ENCODE assay signal across 1 cellular context in genomic region chr3:146517684-146518435, GRCh38.
TF ChIP-seq lines count a peak whose summit lies in the region.

No MANE protein-coding gene starts in this region.

TF ChIP-seq in K562, 482 proteins besides CTCF, POLR2A, EP300 and RAD21 (continued from another document):
- no peak for TF ChIP-seq ZMIZ1 (IDR thresholded peaks at IDR 0.05; ENCODE audit: low read depth in 2 of 2, low read length in 2 of 2)
- TF ChIP-seq FOS (IDR thresholded peaks at IDR 0.05; ENCODE audit: extremely low read depth, insufficient read length) = no peak
- TF ChIP-seq ZNF12 (CRISPR knock-in tag; IDR thresholded peaks at IDR 0.05) = no peak
- TF ChIP-seq ZNF384 (IDR thresholded peaks at IDR 0.05; ENCODE audit: low read depth, low read length) = no peak
- TF ChIP-seq MAFK (IDR thresholded peaks at IDR 0.05; ENCODE audit: low read length) = peak; percentile 45; the same call in 1 of the 2 replicates
- TF ChIP-seq L3MBTL2 (IDR thresholded peaks at IDR 0.05) = no peak
- TF ChIP-seq NCOR1 (IDR thresholded peaks at IDR 0.05) = peak; percentile 39; the same call in 1 of the 2 replicates
- TF ChIP-seq PHB2 (IDR thresholded peaks at IDR 0.05; ENCODE audit: low read depth) = no peak
- no peak for TF ChIP-seq POLR2AphosphoS2 (IDR thresholded peaks at IDR 0.05; ENCODE audit: low read length)
- no peak for TF ChIP-seq SAP30 (IDR thresholded peaks at IDR 0.05; ENCODE audit: borderline replicate concordance, insufficient read depth, low read depth, low read length, poor library complexity, severe bottlenecking)
- TF ChIP-seq ZBTB33 (CRISPR knock-in tag; IDR thresholded peaks at IDR 0.05) = no peak
- peak; percentile 81 to 86 for TF ChIP-seq FOXA3 (CRISPR knock-in tag; conservative IDR thresholded peaks at IDR 0.05 in 1 of 2, IDR thresholded peaks at IDR 0.05 in 1 of 2)
- TF ChIP-seq ZNF592 (IDR thresholded peaks at IDR 0.05) = peak; percentile 37; the same call in 1 of the 2 replicates
- no peak for TF ChIP-seq MIER1 (IDR thresholded peaks at IDR 0.05; ENCODE audit: low read depth)
- no peak for TF ChIP-seq RBM39 (optimal IDR thresholded peaks at IDR 0.05; ENCODE audit: low read depth, low read length)
- no peak for TF ChIP-seq MTA3 (IDR thresholded peaks at IDR 0.05; ENCODE audit: borderline replicate concordance)
- no peak for TF ChIP-seq GMEB1 (CRISPR knock-in tag; IDR thresholded peaks at IDR 0.05)
- no peak for TF ChIP-seq KAT8 (IDR thresholded peaks at IDR 0.05; ENCODE audit: low read depth)
- no peak for TF ChIP-seq EZH2 (IDR thresholded peaks at IDR 0.05; ENCODE audit: borderline replicate concordance, low read depth, low read length)
- TF ChIP-seq ZC3H4 (CRISPR knock-in tag; IDR thresholded peaks at IDR 0.05; ENCODE audit: borderline replicate concordance) = no peak
- no peak for TF ChIP-seq TAF7 (tag; IDR thresholded peaks at IDR 0.05)
- TF ChIP-seq DPF2 (IDR thresholded peaks at IDR 0.05) = peak; percentile 73; the same call in 1 of the 2 replicates
- TF ChIP-seq SLC30A9 (CRISPR knock-in tag; IDR thresholded peaks at IDR 0.05) = no peak
- peak; percentile 46; the same call in 1 of the 2 replicates for TF ChIP-seq NFE2 (IDR thresholded peaks at IDR 0.05; ENCODE audit: low read depth)
